2 cellular contexts compared by ENCODE assay signal in the genomic region with DNA sequence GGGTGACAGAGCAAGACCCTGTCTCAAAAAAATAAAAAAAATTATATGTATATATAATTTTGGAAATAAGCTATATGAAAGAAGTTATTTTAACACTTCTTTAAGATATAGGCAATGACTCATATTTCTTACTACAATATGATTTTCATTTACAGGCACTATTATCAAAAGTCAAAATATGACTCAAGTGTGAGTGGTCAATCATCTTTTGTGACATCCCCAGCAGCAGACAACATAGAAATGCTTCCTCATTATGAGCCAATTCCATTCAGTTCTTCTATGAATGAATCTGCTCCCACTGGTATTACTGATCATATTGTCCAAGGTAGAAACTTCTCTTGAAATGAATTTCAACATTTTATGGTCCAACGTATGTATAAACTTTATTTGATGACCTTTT.
A peak's percentile ranks its signal among the peaks of the same experiment; 100 is the strongest.
TF ChIP-seq lines count a peak whose summit lies in the region.

No MANE protein-coding gene starts in this region.

TF ChIP-seq in K562, 482 proteins besides CTCF, POLR2A, EP300 and RAD21 (continued from another document):
- TF ChIP-seq, protein P1, sequence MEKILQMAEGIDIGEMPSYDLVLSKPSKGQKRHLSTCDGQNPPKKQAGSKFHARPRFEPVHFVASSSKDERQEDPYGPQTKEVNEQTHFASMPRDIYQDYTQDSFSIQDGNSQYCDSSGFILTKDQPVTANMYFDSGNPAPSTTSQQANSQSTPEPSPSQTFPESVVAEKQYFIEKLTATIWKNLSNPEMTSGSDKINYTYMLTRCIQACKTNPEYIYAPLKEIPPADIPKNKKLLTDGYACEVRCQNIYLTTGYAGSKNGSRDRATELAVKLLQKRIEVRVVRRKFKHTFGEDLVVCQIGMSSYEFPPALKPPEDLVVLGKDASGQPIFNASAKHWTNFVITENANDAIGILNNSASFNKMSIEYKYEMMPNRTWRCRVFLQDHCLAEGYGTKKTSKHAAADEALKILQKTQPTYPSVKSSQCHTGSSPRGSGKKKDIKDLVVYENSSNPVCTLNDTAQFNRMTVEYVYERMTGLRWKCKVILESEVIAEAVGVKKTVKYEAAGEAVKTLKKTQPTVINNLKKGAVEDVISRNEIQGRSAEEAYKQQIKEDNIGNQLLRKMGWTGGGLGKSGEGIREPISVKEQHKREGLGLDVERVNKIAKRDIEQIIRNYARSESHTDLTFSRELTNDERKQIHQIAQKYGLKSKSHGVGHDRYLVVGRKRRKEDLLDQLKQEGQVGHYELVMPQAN (IDR thresholded peaks at IDR 0.05; ENCODE audit: borderline replicate concordance): no peak
- TF ChIP-seq PKNOX1 (IDR thresholded peaks at IDR 0.05) (peak; percentile 70), BDP1 (IDR thresholded peaks at IDR 0.05; ENCODE audit: insufficient read depth, insufficient read length) (no peak), ZNF121 (CRISPR knock-in tag; conservative IDR thresholded peaks at IDR 0.05) (no peak), ATF3 (IDR thresholded peaks at IDR 0.05) (peak; percentile 34; the same call in 1 of the 2 replicates), ATF3 (CRISPR knock-in tag; conservative IDR thresholded peaks at IDR 0.05) (no peak), NUFIP1 (IDR thresholded peaks at IDR 0.05; ENCODE audit: partially characterized antibody) (no peak), MEIS2 (IDR thresholded peaks at IDR 0.05; ENCODE audit: partially characterized antibody) (peak; percentile 48)

TF ChIP-seq in GM12891, 5 proteins besides CTCF, POLR2A, EP300 and RAD21 (continued from another document):
- TF ChIP-seq SPI1 (IDR thresholded peaks at IDR 0.05; ENCODE audit: low read depth, low read length) (no peak), POLR2AphosphoS5 (IDR thresholded peaks at IDR 0.05; ENCODE audit: low read depth, low read length) (no peak), POU2F2 (IDR thresholded peaks at IDR 0.05; ENCODE audit: low read depth, low read length) (no peak), PAX5 (IDR thresholded peaks at IDR 0.05; ENCODE audit: insufficient read depth, low read length, severe bottlenecking) (no peak)
